In the genomic region with DNA sequence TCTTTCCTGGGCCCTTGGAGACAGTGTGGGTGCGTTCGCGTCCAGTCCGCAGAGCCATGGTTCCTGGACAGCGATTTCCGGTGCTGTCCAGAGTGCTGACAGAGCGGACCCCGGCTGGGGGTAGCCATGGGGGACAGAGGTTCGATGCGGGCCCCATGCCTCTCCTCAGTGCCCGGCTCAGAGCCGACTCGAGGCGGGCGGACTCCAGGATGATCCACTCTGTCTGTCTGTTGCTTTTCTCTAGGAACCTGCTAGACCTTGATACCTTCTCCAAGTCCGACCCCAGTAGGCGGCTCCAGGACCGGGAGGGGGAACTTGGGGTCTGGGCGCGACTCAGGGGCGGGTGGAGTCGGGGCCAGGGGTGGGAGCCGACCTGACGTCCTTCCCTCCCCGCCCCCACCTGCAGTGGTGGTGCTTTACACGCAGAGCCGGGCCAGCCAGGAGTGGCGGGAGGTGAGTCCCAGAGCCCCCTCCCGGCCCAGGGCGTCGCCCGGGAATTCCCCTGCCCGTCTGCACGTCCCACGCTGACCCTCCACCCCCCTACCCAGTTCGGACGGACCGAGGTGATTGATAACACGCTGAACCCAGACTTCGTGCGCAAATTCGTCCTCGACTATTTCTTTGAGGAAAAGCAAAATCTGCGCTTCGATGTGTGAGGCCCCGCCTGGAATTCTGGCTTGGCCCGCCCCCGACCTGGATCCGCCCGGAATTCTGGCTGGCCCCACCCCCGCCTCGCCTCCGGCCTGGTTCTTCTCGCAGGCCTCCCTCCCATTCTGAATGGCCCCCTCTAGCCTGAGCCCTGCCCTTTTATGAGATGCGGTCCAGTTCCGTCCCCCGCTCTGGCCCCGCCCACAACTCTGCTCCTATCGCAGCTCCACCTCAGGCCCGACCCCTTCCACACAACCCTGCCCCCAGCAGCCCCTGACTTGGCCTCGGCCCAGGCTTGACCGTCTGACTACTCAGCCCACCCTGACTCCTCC, we compare ENCODE assay signal across 1 cellular context.
TF ChIP-seq lines count a peak whose summit lies in the region.

No MANE protein-coding gene starts in this region.

TF ChIP-seq in GM23338, 12 proteins besides CTCF, POLR2A, EP300 and RAD21 (continued from another document):
- TF ChIP-seq, protein P1, sequence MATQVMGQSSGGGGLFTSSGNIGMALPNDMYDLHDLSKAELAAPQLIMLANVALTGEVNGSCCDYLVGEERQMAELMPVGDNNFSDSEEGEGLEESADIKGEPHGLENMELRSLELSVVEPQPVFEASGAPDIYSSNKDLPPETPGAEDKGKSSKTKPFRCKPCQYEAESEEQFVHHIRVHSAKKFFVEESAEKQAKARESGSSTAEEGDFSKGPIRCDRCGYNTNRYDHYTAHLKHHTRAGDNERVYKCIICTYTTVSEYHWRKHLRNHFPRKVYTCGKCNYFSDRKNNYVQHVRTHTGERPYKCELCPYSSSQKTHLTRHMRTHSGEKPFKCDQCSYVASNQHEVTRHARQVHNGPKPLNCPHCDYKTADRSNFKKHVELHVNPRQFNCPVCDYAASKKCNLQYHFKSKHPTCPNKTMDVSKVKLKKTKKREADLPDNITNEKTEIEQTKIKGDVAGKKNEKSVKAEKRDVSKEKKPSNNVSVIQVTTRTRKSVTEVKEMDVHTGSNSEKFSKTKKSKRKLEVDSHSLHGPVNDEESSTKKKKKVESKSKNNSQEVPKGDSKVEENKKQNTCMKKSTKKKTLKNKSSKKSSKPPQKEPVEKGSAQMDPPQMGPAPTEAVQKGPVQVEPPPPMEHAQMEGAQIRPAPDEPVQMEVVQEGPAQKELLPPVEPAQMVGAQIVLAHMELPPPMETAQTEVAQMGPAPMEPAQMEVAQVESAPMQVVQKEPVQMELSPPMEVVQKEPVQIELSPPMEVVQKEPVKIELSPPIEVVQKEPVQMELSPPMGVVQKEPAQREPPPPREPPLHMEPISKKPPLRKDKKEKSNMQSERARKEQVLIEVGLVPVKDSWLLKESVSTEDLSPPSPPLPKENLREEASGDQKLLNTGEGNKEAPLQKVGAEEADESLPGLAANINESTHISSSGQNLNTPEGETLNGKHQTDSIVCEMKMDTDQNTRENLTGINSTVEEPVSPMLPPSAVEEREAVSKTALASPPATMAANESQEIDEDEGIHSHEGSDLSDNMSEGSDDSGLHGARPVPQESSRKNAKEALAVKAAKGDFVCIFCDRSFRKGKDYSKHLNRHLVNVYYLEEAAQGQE (IDR thresholded peaks at IDR 0.05; ENCODE audit: unreplicated experiment): peak; percentile 96
- TF ChIP-seq, protein P2, sequence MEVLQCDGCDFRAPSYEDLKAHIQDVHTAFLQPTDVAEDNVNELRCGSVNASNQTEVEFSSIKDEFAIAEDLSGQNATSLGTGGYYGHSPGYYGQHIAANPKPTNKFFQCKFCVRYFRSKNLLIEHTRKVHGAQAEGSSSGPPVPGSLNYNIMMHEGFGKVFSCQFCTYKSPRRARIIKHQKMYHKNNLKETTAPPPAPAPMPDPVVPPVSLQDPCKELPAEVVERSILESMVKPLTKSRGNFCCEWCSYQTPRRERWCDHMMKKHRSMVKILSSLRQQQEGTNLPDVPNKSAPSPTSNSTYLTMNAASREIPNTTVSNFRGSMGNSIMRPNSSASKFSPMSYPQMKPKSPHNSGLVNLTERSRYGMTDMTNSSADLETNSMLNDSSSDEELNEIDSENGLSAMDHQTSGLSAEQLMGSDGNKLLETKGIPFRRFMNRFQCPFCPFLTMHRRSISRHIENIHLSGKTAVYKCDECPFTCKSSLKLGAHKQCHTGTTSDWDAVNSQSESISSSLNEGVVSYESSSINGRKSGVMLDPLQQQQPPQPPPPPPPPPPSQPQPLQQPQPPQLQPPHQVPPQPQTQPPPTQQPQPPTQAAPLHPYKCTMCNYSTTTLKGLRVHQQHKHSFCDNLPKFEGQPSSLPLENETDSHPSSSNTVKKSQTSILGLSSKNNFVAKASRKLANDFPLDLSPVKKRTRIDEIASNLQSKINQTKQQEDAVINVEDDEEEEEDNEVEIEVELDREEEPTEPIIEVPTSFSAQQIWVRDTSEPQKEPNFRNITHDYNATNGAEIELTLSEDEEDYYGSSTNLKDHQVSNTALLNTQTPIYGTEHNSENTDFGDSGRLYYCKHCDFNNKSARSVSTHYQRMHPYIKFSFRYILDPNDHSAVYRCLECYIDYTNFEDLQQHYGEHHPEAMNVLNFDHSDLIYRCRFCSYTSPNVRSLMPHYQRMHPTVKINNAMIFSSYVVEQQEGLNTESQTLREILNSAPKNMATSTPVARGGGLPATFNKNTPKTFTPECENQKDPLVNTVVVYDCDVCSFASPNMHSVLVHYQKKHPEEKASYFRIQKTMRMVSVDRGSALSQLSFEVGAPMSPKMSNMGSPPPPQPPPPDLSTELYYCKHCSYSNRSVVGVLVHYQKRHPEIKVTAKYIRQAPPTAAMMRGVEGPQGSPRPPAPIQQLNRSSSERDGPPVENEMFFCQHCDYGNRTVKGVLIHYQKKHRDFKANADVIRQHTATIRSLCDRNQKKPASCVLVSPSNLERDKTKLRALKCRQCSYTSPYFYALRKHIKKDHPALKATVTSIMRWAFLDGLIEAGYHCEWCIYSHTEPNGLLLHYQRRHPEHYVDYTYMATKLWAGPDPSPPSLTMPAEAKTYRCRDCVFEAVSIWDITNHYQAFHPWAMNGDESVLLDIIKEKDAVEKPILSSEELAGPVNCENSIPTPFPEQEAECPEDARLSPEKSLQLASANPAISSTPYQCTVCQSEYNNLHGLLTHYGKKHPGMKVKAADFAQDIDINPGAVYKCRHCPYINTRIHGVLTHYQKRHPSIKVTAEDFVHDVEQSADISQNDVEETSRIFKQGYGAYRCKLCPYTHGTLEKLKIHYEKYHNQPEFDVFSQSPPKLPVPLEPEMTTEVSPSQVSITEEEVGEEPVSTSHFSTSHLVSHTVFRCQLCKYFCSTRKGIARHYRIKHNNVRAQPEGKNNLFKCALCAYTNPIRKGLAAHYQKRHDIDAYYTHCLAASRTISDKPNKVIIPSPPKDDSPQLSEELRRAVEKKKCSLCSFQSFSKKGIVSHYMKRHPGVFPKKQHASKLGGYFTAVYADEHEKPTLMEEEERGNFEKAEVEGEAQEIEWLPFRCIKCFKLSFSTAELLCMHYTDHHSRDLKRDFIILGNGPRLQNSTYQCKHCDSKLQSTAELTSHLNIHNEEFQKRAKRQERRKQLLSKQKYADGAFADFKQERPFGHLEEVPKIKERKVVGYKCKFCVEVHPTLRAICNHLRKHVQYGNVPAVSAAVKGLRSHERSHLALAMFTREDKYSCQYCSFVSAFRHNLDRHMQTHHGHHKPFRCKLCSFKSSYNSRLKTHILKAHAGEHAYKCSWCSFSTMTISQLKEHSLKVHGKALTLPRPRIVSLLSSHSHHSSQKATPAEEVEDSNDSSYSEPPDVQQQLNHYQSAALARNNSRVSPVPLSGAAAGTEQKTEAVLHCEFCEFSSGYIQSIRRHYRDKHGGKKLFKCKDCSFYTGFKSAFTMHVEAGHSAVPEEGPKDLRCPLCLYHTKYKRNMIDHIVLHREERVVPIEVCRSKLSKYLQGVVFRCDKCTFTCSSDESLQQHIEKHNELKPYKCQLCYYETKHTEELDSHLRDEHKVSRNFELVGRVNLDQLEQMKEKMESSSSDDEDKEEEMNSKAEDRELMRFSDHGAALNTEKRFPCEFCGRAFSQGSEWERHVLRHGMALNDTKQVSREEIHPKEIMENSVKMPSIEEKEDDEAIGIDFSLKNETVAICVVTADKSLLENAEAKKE (CRISPR knock-in tag; IDR thresholded peaks at IDR 0.05): no peak
- no peak for TF ChIP-seq EZH2 (IDR thresholded peaks at IDR 0.05; ENCODE audit: low read depth, unreplicated experiment)
- TF ChIP-seq POLR2AphosphoS5 (IDR thresholded peaks at IDR 0.05; ENCODE audit: low read depth): peak; percentile 16; the same call in 1 of the 2 replicates
- TF ChIP-seq JUNB (IDR thresholded peaks at IDR 0.05; ENCODE audit: unreplicated experiment): no peak
- TF ChIP-seq, protein P3, sequence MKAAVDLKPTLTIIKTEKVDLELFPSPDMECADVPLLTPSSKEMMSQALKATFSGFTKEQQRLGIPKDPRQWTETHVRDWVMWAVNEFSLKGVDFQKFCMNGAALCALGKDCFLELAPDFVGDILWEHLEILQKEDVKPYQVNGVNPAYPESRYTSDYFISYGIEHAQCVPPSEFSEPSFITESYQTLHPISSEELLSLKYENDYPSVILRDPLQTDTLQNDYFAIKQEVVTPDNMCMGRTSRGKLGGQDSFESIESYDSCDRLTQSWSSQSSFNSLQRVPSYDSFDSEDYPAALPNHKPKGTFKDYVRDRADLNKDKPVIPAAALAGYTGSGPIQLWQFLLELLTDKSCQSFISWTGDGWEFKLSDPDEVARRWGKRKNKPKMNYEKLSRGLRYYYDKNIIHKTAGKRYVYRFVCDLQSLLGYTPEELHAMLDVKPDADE (IDR thresholded peaks at IDR 0.05): no peak
- no peak for TF ChIP-seq CREB1 (CRISPR knock-in tag; IDR thresholded peaks at IDR 0.05; ENCODE audit: low read depth)
- no peak for TF ChIP-seq STAT1 (IDR thresholded peaks at IDR 0.05; ENCODE audit: unreplicated experiment)
- no peak for TF ChIP-seq EZH2phosphoT487 (IDR thresholded peaks at IDR 0.05; ENCODE audit: unreplicated experiment)
- no peak for TF ChIP-seq NANOG (IDR thresholded peaks at IDR 0.05; ENCODE audit: borderline replicate concordance)
- no peak for TF ChIP-seq ZNF114 (CRISPR knock-in tag; IDR thresholded peaks at IDR 0.05)
